ENCODE assay signal across 23 cellular contexts in the genomic region with DNA sequence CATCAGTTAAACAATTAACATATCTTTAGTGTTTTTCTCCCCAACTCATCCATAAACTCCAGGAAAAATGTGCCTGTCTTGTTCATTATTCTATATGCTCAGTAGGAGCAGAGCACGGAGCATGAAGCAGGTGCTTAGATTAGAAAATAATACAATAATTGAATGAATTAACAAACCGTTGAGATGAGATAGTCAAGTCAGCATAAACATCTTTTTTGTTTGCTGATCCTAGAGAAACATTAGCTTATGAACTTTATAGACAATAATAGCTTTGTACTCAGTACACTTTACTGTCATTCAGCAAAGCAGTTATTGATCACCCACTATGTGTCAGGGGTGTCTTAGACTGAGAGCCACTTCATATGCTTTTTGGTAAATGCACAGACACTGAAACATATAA.
DNase-seq lines count a peak whose midpoint lies in the region; ATAC-seq, FAIRE-seq and TF ChIP-seq lines count a peak whose summit lies in the region.
"Had no signal": no experiment of that assay in that cellular context is flagged by ENCODE, and none has a peak within 500 bp of the region (broad histone marks: within the 10 kb centered on the region; RNA-seq: fewer than 3 reads in every experiment).

No MANE protein-coding gene starts in this region.

- no peak overlapping the region for H2AK5ac ChIP-seq in IMR-90 (ENCODE audit: low read depth, low read length)

- dilution Hi-C loops in IMR-90 (cut with HindIII; ENCODE audit: low sequenced_read_pairs, unreplicated experiment): no loop called here

- TF ChIP-seq POLR2A in HepG2 (IDR thresholded peaks at IDR 0.05; ENCODE audit: insufficient read depth in 1 of 2, low read depth in 2 of 2, low read length in 2 of 2): no peak
- TF ChIP-seq POLR2A in right lobe of liver (IDR thresholded peaks at IDR 0.05): no peak
- TF ChIP-seq POLR2A in IMR-90 (IDR thresholded peaks at IDR 0.05; ENCODE audit: low read depth, low read length): no peak

- TF ChIP-seq EP300 in HepG2 (IDR thresholded peaks at IDR 0.05; ENCODE audit: low read depth in 2 of 2, low read length in 2 of 2) (no peak), HepG2 (CRISPR knock-in tag; IDR thresholded peaks at IDR 0.05; ENCODE audit: borderline replicate concordance) (no peak)

- H3K27ac ChIP-seq in HepG2 (ENCODE audit: extremely low read length, insufficient read depth, low read length) (no peak overlapping the region), right lobe of liver (no peak overlapping the region), IMR-90 (ENCODE audit: insufficient read depth, low read length) (no peak overlapping the region)
- H3K27ac ChIP-seq: BLaER1 treated with 17β-estradiol and CSF1 and Interleukin-3, amounts not matched to agents 10 nM and 100 nM; C4-2B had no signal

- no peaks in the 10 kb centered on the region for H3K9me1 ChIP-seq in IMR-90 (ENCODE audit: insufficient read depth, low read length)

- H4K91ac ChIP-seq in IMR-90 (ENCODE audit: insufficient read depth, low read depth, low read length): no peak overlapping the region

- DNase-seq in HepG2 (ENCODE audit: low spot score) (no peak), right lobe of liver (no peak), IMR-90 (no peak), DMS53 (lab: John Stamatoyannopoulos, UW) (no peak), T-helper 17 cell (no peak)
- DNase-seq: 8988T; AML-193; Caco-2; Calu3; CD4-positive, alpha-beta T cell; CD8-positive, alpha-beta T cell; DMS79; DND-41; EL; GDM1 had no signal

- no peak overlapping the region for H3K56ac ChIP-seq in IMR-90 (ENCODE audit: extremely low read depth, insufficient read depth, low read length)

- H3K9ac ChIP-seq in HepG2 (ENCODE audit: insufficient read depth, low read depth, low read length) (no peak overlapping the region), IMR-90 (ENCODE audit: low read depth, low read length) (no peak overlapping the region)
- H3K9ac ChIP-seq: BLaER1 treated with 17β-estradiol and CSF1 and Interleukin-3, amounts not matched to agents 10 nM and 100 nM had no signal

- no peak overlapping the region for H3K4ac ChIP-seq in IMR-90 (ENCODE audit: low read depth, low read length)

- H3K36me3 Mint-ChIP-seq in T-helper 17 cell (ENCODE audit: low read depth): no peaks in the 10 kb centered on the region
- H3K36me3 Mint-ChIP-seq: CD8-positive, alpha-beta T cell had no signal

- WGBS in HepG2 (ENCODE audit: low lambda C conversion rate): 0% methylated on average over 2 of the region's 2 CpGs
- 60% methylated on average over 2 of the region's 2 CpGs for WGBS in right lobe of liver (ENCODE audit: insufficient coverage, low coverage, low lambda C conversion rate, missing lambda C conversion rate)
- no CpG with 5 or more reads among the region's 2 CpGs for WGBS in IMR-90 (ENCODE audit: extremely low coverage in 2 of 2, insufficient read length in 1 of 2), 2 experiments

- CTCF ChIA-PET in HepG2 (lab: Yijun Ruan, JAX; ENCODE audit: low intra/inter-chr PET ratio, low total read pairs) (no interaction called here), IMR-90 (lab: Yijun Ruan, JAX) (interaction anchor here (0.5 kb wide), 1 partner anchor 70 kb away, joined by 3 read pairs; no protein-coding TSS in a partner anchor)

- H3K4me1 ChIP-seq in HepG2 (ENCODE audit: insufficient read depth, low read length) (no peaks in the 10 kb centered on the region), right lobe of liver (no peaks in the 10 kb centered on the region), IMR-90 (ENCODE audit: control insufficient read depth, insufficient read depth, low read length) (no peaks in the 10 kb centered on the region)
- H3K4me1 ChIP-seq: Caco-2 had no signal

- no peak overlapping the region for H3K4me2 ChIP-seq in HepG2 (ENCODE audit: low read depth, low read length)
- H3K4me2 ChIP-seq in IMR-90 (ENCODE audit: low read depth, low read length): no peak overlapping the region
- H3K4me2 ChIP-seq: BLaER1 treated with 17β-estradiol and CSF1 and Interleukin-3, amounts not matched to agents 10 nM and 100 nM had no signal

- H3K4me1 Mint-ChIP-seq in T-helper 17 cell: no peaks in the 10 kb centered on the region
- H3K4me1 Mint-ChIP-seq: B cell had no signal

- no peaks in the 10 kb centered on the region for H3K79me1 ChIP-seq in IMR-90 (ENCODE audit: low read depth in 1 of 2, low read length in 2 of 2)

- peaks cover 16% of the 10 kb centered on the region for H3K27me3 Mint-ChIP-seq in T-helper 17 cell

- H4K20me1 ChIP-seq in HepG2 (ENCODE audit: insufficient read depth, low read length) (no peaks in the 10 kb centered on the region), IMR-90 (ENCODE audit: insufficient read depth, low read length) (no peaks in the 10 kb centered on the region)
- H4K20me1 ChIP-seq: BLaER1 treated with 17β-estradiol and CSF1 and Interleukin-3, amounts not matched to agents 10 nM and 100 nM had no signal

- no peak overlapping the region for H2BK20ac ChIP-seq in IMR-90 (ENCODE audit: low read depth, low read length)

- POLR2A ChIA-PET in HepG2 (lab: Yijun Ruan, JAX): no interaction called here
- POLR2A ChIA-PET in IMR-90 (lab: Charles Lee; ENCODE audit: unreplicated experiment): no interaction called here

- no peak overlapping the region for H4K8ac ChIP-seq in IMR-90 (ENCODE audit: low read depth in 2 of 2, low read length in 2 of 2)

- no peak overlapping the region for H2BK5ac ChIP-seq in IMR-90 (ENCODE audit: low read depth, low read length, poor library complexity, severe bottlenecking)

- H3K79me2 ChIP-seq in HepG2 (ENCODE audit: insufficient read depth, low read length): no peaks in the 10 kb centered on the region

- H4K5ac ChIP-seq in IMR-90 (ENCODE audit: low read depth, low read length): no peak overlapping the region

- in situ Hi-C loops in HepG2 (cut with HindIII; ENCODE audit: extremely low pct_ligation_motif_present, low pct_unique_long_range_greater_than_20kb): no loop called here
- in situ Hi-C loops in IMR-90 (cut with MboI; ENCODE audit: low sequenced_read_pairs): no loop called here

- no peaks in the 10 kb centered on the region for H3K36me3 ChIP-seq in HepG2 (replicated peaks in 1 of 2; ENCODE audit: control insufficient read depth in 1 of 2, insufficient read depth in 2 of 2, low read length in 2 of 2)
- H3K36me3 ChIP-seq in right lobe of liver: no peaks in the 10 kb centered on the region
- H3K36me3 ChIP-seq in IMR-90 (ENCODE audit: control insufficient read depth, insufficient read depth, low read length): no peaks in the 10 kb centered on the region
- H3K36me3 ChIP-seq: BLaER1 treated with 17β-estradiol and CSF1 and Interleukin-3, amounts not matched to agents 10 nM and 100 nM had no signal

- no peak overlapping the region for H3K4me3 Mint-ChIP-seq in T-helper 17 cell
- H3K4me3 Mint-ChIP-seq: B cell; CD4-positive, alpha-beta T cell; CD8-positive, alpha-beta T cell had no signal

- no peaks in the 10 kb centered on the region for H3K9me3 ChIP-seq in HepG2 (ENCODE audit: low read length)
- H3K9me3 ChIP-seq in right lobe of liver: no peaks in the 10 kb centered on the region
- peaks cover 6% of the 10 kb centered on the region; the same call in 1 of the 2 replicates for H3K9me3 ChIP-seq in IMR-90 (ENCODE audit: control insufficient read depth, insufficient read depth, low read length)
- no peaks in the 10 kb centered on the region for H3K9me3 ChIP-seq in T-helper 17 cell (ENCODE audit: control insufficient read depth, low read length, poor library complexity, severe bottlenecking)
- H3K9me3 ChIP-seq: BLaER1 treated with 17β-estradiol and CSF1 and Interleukin-3, amounts not matched to agents 10 nM and 100 nM; Caco-2 had no signal

- TF ChIP-seq CTCF in HepG2 (CRISPR knock-in tag; IDR thresholded peaks at IDR 0.05) (no peak), right lobe of liver (IDR thresholded peaks at IDR 0.05) (no peak), IMR-90 (conservative IDR thresholded peaks at IDR 0.05; ENCODE audit: low read depth, low read length) (no peak)

- no peak overlapping the region for H2AK9ac ChIP-seq in IMR-90 (replicated peaks; ENCODE audit: low read depth, low read length, poor library complexity)

- no peak overlapping the region for H2BK120ac ChIP-seq in IMR-90 (ENCODE audit: low read depth, low read length)

- BruUV-seq in HepG2 (replicated peaks; lab: Mats Ljungman, UMichigan): no TSS peak
- no TSS peak for BruUV-seq in IMR-90 (replicated peaks; lab: Mats Ljungman, UMichigan)

- H2AFZ ChIP-seq in HepG2 (ENCODE audit: low read length) (no peak overlapping the region), IMR-90 (replicated peaks; ENCODE audit: low read length, poor library complexity) (no peak overlapping the region)

- intact Hi-C loops in HepG2 (cut with micrococcal nuclease; ENCODE audit: unreplicated experiment): no loop called here
- intact Hi-C loops in right lobe of liver (cut with DNase I): no loop called here
- intact Hi-C loops in IMR-90 (cut with micrococcal nuclease): no loop called here

- H3K27me3 ChIP-seq in HepG2 (ENCODE audit: control insufficient read depth in 1 of 2, insufficient read depth in 2 of 2, low read length in 2 of 2) (peaks cover 0 to 4% of the 10 kb centered on the region in 2 experiments; a peak in 1 of 5 replicates), right lobe of liver (no peaks in the 10 kb centered on the region), IMR-90 (ENCODE audit: control insufficient read depth, insufficient read depth, low read length) (no peaks in the 10 kb centered on the region)
- H3K27me3 ChIP-seq: BLaER1 treated with 17β-estradiol and CSF1 and Interleukin-3, amounts not matched to agents 10 nM and 100 nM had no signal

- no peak overlapping the region for H3K14ac ChIP-seq in IMR-90 (replicated peaks; ENCODE audit: low read depth, low read length)

- TF ChIP-seq RAD21 in HepG2 (CRISPR knock-in tag; IDR thresholded peaks at IDR 0.05) (no peak), IMR-90 (IDR thresholded peaks at IDR 0.05; ENCODE audit: low read length) (no peak)

- no peak overlapping the region for H3K4me3 ChIP-seq in HepG2 (replicated peaks in 1 of 3; ENCODE audit: insufficient read depth in 1 of 3, low read depth in 2 of 3, low read length in 3 of 3)
- H3K4me3 ChIP-seq in right lobe of liver: no peak overlapping the region
- H3K4me3 ChIP-seq in IMR-90 (ENCODE audit: insufficient read depth, low read depth, low read length): no peak overlapping the region
- H3K4me3 ChIP-seq: BLaER1 treated with 17β-estradiol and CSF1 and Interleukin-3, amounts not matched to agents 10 nM and 100 nM; GM12878 had no signal

- no peak overlapping the region for H2BK15ac ChIP-seq in IMR-90 (ENCODE audit: low read depth, low read length)

- no peak for FAIRE-seq in HepG2 (lab: Jason Lieb, UNC)
- FAIRE-seq: A204.1, D721Med, GM12878, GM12892, GM18507 had no signal

- no peak overlapping the region for H3K23ac ChIP-seq in IMR-90 (ENCODE audit: low read depth, low read length)

- H3K18ac ChIP-seq in IMR-90 (ENCODE audit: low read depth, low read length): no peak overlapping the region

- H3K27ac Mint-ChIP-seq in T-helper 17 cell: no peak overlapping the region
- H3K27ac Mint-ChIP-seq: B cell; CD4-positive, alpha-beta T cell; CD8-positive, alpha-beta T cell had no signal

- ATAC-seq in HepG2 (no peak), right lobe of liver (no peak), IMR-90 (ENCODE audit: low read depth) (no peak), T-helper 17 cell (no peak)
- ATAC-seq: CD8-positive, alpha-beta T cell; GM12878 had no signal

TF ChIP-seq in IMR-90, 13 proteins besides CTCF, POLR2A, EP300 and RAD21 (continues in another document):
- TF ChIP-seq CHD1 (IDR thresholded peaks at IDR 0.05; ENCODE audit: low read depth, low read length): no peak
- TF ChIP-seq MXI1 (IDR thresholded peaks at IDR 0.05; ENCODE audit: borderline replicate concordance, low read depth, low read length): no peak
